11 cellular contexts compared by ENCODE assay signal in the genomic region with DNA sequence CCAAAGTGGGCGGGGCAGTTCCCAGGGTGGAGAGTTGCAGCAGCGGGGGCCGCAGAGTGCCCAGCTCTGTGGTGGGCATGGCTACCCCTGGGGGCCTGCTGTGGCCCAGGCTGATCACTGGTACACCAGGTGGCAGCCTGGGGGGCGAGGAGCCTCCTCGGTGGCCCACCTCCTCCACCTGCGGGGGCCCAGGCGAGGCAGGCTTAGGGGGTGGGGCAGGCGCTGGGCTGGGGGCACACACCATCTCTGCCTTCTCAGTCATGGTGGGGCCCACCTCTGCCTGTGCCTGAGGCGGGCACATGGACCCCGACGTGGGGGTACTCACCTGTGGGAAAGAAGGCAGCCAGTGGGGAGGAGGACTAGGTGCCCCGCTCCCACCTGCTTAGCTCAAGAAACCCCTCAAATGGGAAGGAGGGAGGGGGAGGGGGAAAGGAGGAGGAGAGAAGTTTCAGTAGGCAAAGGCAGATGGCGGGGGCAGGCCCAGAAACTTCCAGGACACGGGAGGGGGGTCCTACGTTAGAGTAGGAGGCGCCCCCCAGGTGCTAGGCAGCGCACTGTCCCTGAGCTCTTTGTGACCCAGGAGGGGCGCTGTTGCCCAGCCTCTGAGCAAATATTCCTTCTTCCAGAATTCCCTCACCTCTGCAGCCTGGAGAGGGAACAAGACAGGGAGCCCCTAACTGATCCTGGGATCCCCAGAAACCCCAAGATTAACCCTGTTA. TPM values are rescaled to one million over a fixed set of nuclear protein-coding genes. Genes with fewer than 3 reads are reported as not detected.
DNase-seq lines count a peak whose midpoint lies in the region; ATAC-seq and TF ChIP-seq lines count a peak whose summit lies in the region.
"Had no signal": no experiment of that assay in that cellular context is flagged by ENCODE, and none has a peak within 500 bp of the region (broad histone marks: within the 10 kb centered on the region; RNA-seq: fewer than 3 reads in every experiment).

No MANE protein-coding gene starts in this region.

- H3K36me3 Mint-ChIP-seq in naive B cell: peaks cover 9% of the 10 kb centered on the region in 2 donors

- in situ Hi-C loops in mammary epithelial cell (cut with MboI; ENCODE audit: low sequenced_read_pairs in 2 of 2): no loop called here

- H3K4me3 ChIP-seq in BLaER1 treated with 17β-estradiol and CSF1 and Interleukin-3, amounts not matched to agents 10 nM and 100 nM: peak overlapping the region; percentile 69 to 87 (median 79)
- no peak overlapping the region for H3K4me3 ChIP-seq in mammary epithelial cell (replicated peaks in 1 of 3; ENCODE audit: insufficient read depth in 1 of 3, low read depth in 2 of 3, low read length in 3 of 3)
- H3K4me3 ChIP-seq: ovary had no signal

- H2AFZ ChIP-seq in mammary epithelial cell (ENCODE audit: low read depth, low read length): no peak overlapping the region

- peaks cover 60 to 90% (median 77%) of the 10 kb centered on the region in 10 experiments for H3K4me1 ChIP-seq in BLaER1 treated with 17β-estradiol and CSF1 and Interleukin-3, amounts not matched to agents 10 nM and 100 nM
- no peaks in the 10 kb centered on the region for H3K4me1 ChIP-seq in mammary epithelial cell (ENCODE audit: insufficient read depth, low read length)

- H3K9me3 ChIP-seq in BLaER1 treated with 17β-estradiol and CSF1 and Interleukin-3, amounts not matched to agents 10 nM and 100 nM (replicated peaks in 1 of 11): no peaks in the 10 kb centered on the region
- no peaks in the 10 kb centered on the region for H3K9me3 ChIP-seq in mammary epithelial cell (replicated peaks; ENCODE audit: insufficient read depth, low read length)
- H3K9me3 ChIP-seq: ovary had no signal

- H3K9me3 Mint-ChIP-seq in naive B cell: no peaks in the 10 kb centered on the region

- H3K4me1 Mint-ChIP-seq in naive B cell: peaks cover 41 to 60% (median 41%) of the 10 kb centered on the region in 3 donors

- H3K4me3 Mint-ChIP-seq in naive B cell: peak overlapping the region; percentile 89 to 99 (median 97)

- no TSS peak for BruUV-seq in mammary epithelial cell (replicated peaks; lab: Mats Ljungman, UMichigan)

- H3K9ac ChIP-seq in BLaER1 treated with 17β-estradiol and CSF1 and Interleukin-3, amounts not matched to agents 10 nM and 100 nM: peak overlapping the region; percentile 84 to 98 (median 94)
- H3K9ac ChIP-seq in mammary epithelial cell (ENCODE audit: insufficient read depth, low read length): no peak overlapping the region

- peaks cover 0 to 34% (median 20%) of the 10 kb centered on the region in 11 experiments; a peak in 19 of 22 replicates for H3K36me3 ChIP-seq in BLaER1 treated with 17β-estradiol and CSF1 and Interleukin-3, amounts not matched to agents 10 nM and 100 nM
- H3K36me3 ChIP-seq in mammary epithelial cell (ENCODE audit: insufficient read depth, low read length): peaks cover under 1% of the 10 kb centered on the region
- H3K36me3 ChIP-seq: ovary had no signal

- 66% methylated on average over 9 of the region's 18 CpGs for WGBS in mammary epithelial cell (ENCODE audit: low coverage, missing lambda C conversion rate)

- H3K27me3 Mint-ChIP-seq in naive B cell: no peaks in the 10 kb centered on the region

- dilution Hi-C loops in mammary epithelial cell (cut with HindIII; ENCODE audit: low sequenced_read_pairs): no loop called here

- CTCF ChIA-PET in mammary epithelial cell (lab: Charles Lee; ENCODE audit: low non-redundant PET): no interaction called here

- H4K20me1 ChIP-seq in BLaER1 treated with 17β-estradiol and CSF1 and Interleukin-3, amounts not matched to agents 10 nM and 100 nM: peaks cover 3 to 44% (median 34%) of the 10 kb centered on the region in 11 experiments; a peak in 19 of 22 replicates
- H4K20me1 ChIP-seq in mammary epithelial cell (ENCODE audit: insufficient read depth, low read length): no peaks in the 10 kb centered on the region

- H3K27ac Mint-ChIP-seq in naive B cell: peak overlapping the region; percentile 91 to 100 (median 94)

- H3K4me2 ChIP-seq in BLaER1 treated with 17β-estradiol and CSF1 and Interleukin-3, amounts not matched to agents 10 nM and 100 nM: peak overlapping the region; percentile 79 to 100 (median 98)
- no peak overlapping the region for H3K4me2 ChIP-seq in mammary epithelial cell (ENCODE audit: insufficient read depth, low read depth, low read length)

- TF ChIP-seq CTCF in mammary epithelial cell (conservative IDR thresholded peaks at IDR 0.05 in 1 of 2, IDR thresholded peaks at IDR 0.05 in 1 of 2; ENCODE audit: extremely low read depth in 1 of 2, insufficient read depth in 1 of 2, low read depth in 1 of 2, low read length in 2 of 2): peak; percentile 10 to 22

- H3K27ac ChIP-seq in BLaER1 treated with 17β-estradiol and CSF1 and Interleukin-3, amounts not matched to agents 10 nM and 100 nM: peak overlapping the region; percentile 78 to 99 (median 97); a peak in 20 of 22 replicates
- H3K27ac ChIP-seq in mammary epithelial cell (ENCODE audit: insufficient read depth, low read depth, low read length): no peak overlapping the region
- H3K27ac ChIP-seq: ovary had no signal

- peaks cover 0 to 28% (median 19%) of the 10 kb centered on the region in 11 experiments; a peak in 14 of 22 replicates for H3K27me3 ChIP-seq in BLaER1 treated with 17β-estradiol and CSF1 and Interleukin-3, amounts not matched to agents 10 nM and 100 nM
- H3K27me3 ChIP-seq in mammary epithelial cell (ENCODE audit: insufficient read depth, low read length): no peaks in the 10 kb centered on the region
- H3K27me3 ChIP-seq: ovary had no signal

- intact Hi-C loops in mammary epithelial cell (cut with micrococcal nuclease): no loop called here

- no peaks in the 10 kb centered on the region for H3K79me2 ChIP-seq in mammary epithelial cell (ENCODE audit: insufficient read depth, low read length)

- ATAC-seq in naive B cell (ENCODE audit: low read depth in 2 of 2) (no peak), GM21390 (IDR thresholded peaks at IDR 0.05; ENCODE audit: unreplicated experiment) (no peak), GM21381 (IDR thresholded peaks at IDR 0.05; ENCODE audit: unreplicated experiment) (no peak)

- DNase-seq in HUDEP-2 (lab: John Stamatoyannopoulos, UW; ENCODE audit: unreplicated experiment in 76 of 76) (peak in 39 of 76 experiments; percentile 16 to 62 (median 48)), mammary epithelial cell (no peak), naive B cell (no peak), amygdala (lab: John Stamatoyannopoulos, UW) (no peak)
- no peak for DNase-seq in stimulated activated CD4-positive, alpha-beta T cell treated with anti-CD3 and anti-CD28 coated beads, Interleukin-12 subunit alpha, Interleukin-12 subunit beta, amount 100 ng/mL, for 4 hours
- DNase-seq: activated naive CD4-positive, alpha-beta T cell treated with anti-CD3 and anti-CD28 coated beads, Interleukin-2, amount 50 U/mL, for 16 hours; NCI-H1048 had no signal

RNA-seq across cellular contexts. Expression of a gene that starts 1.6 kb away (rescaled TPM):
- total RNA-seq in mammary epithelial cell: not detected
- not detected for polyA plus RNA-seq in mammary epithelial cell
- polyA minus RNA-seq in mammary epithelial cell: not detected
- polyA plus RNA-seq in naive B cell (ENCODE audit: low read depth in 6 of 6): 10 to 100 TPM; 39.9 to 88.3 (median 50.8) TPM

RNA-seq across cellular contexts. Expression of a gene that starts 15.5 kb away (rescaled TPM):
- total RNA-seq in mammary epithelial cell: 10 to 100 TPM; 28.7 to 56.2 TPM
- polyA plus RNA-seq in mammary epithelial cell (39.3 TPM), naive B cell (ENCODE audit: low read depth in 6 of 6) (10 to 100 TPM; 20.2 to 36.3 (median 24.1) TPM)
- 66.7 TPM for polyA minus RNA-seq in mammary epithelial cell

RNA-seq across cellular contexts. Expression of a gene that starts 17.0 kb away (rescaled TPM):
- 100 to 1,000 TPM in 1 of 2 donors, 10 to 100 TPM in 1; 76.2 to 106 TPM for total RNA-seq in mammary epithelial cell
- 90.9 TPM for polyA plus RNA-seq in mammary epithelial cell
- 45.9 TPM for polyA minus RNA-seq in mammary epithelial cell
- 1 to 10 TPM in 2 of 6 donors, under 1 TPM in 4; 0.47 to 1.4 (median 0.67) TPM for polyA plus RNA-seq in naive B cell (ENCODE audit: low read depth in 6 of 6)

RNA-seq across cellular contexts. Expression of a gene that starts 49.1 kb away (rescaled TPM):
- 10 to 100 TPM; 33.7 to 48.0 TPM for total RNA-seq in mammary epithelial cell
- 67.4 TPM for polyA plus RNA-seq in mammary epithelial cell
- polyA minus RNA-seq in mammary epithelial cell: 102 TPM
- 10 to 100 TPM; 48.2 to 84.3 (median 60.0) TPM for polyA plus RNA-seq in naive B cell (ENCODE audit: low read depth in 6 of 6)

RNA-seq across cellular contexts. Expression of a gene that starts 49.2 kb away (rescaled TPM):
- 100 to 1,000 TPM in 1 of 2 donors, 10 to 100 TPM in 1; 16.2 to 108 TPM for total RNA-seq in mammary epithelial cell
- polyA plus RNA-seq in mammary epithelial cell (42.1 TPM), naive B cell (ENCODE audit: low read depth in 6 of 6) (1,000 to 10,000 TPM in 2 of 6 donors, 100 to 1,000 TPM in 4; 351 to 1,131 (median 562) TPM)
- 25.5 TPM for polyA minus RNA-seq in mammary epithelial cell

Comparison
In these comparisons a context has a peak if more than half of its experiments do, and no peak if none do; other contexts are left out.
1. H3K4me3 ChIP-seq: peak in BLaER1 treated with 17β-estradiol and CSF1 and Interleukin-3, amounts not matched to agents 10 nM and 100 nM (10 of 10); none in mammary epithelial cell (0 of 3).
2. DNase-seq: peak in HUDEP-2 (39 of 76); none in mammary epithelial cell (single experiment), naive B cell (single experiment), stimulated activated CD4-positive, alpha-beta T cell treated with anti-CD3 and anti-CD28 coated beads, Interleukin-12 subunit alpha, Interleukin-12 subunit beta, amount 100 ng/mL, for 4 hours (single experiment) and amygdala (0 of 56).
3. RNA of a gene that starts 1.6 kb away (polyA plus RNA-seq): 39.9 to 88.3 TPM in naive B cell; not detected in mammary epithelial cell (single experiment); every median in the first group is over 10 times any median in the second.
4. RNA of a gene that starts 17.0 kb away (polyA plus RNA-seq): 90.9 TPM in mammary epithelial cell (single experiment); 0.47 to 1.4 TPM in naive B cell; every median in the first group is over 10 times any median in the second.